ENCODE assay signal across 8 cellular contexts in genomic region chr10:99805190-99805589, GRCh38.
"Had no signal": no experiment of that assay in that cellular context is flagged by ENCODE, and none has a peak within 500 bp of the region (broad histone marks: within the 10 kb centered on the region; RNA-seq: fewer than 3 reads in every experiment).

No MANE protein-coding gene starts in this region.

- H2AFZ ChIP-seq: GM23248 had no signal

- H3K4me2 ChIP-seq: KMS-11 had no signal

- H3K27ac ChIP-seq: GM23248, HL-60, KMS-11 had no signal

- DNase-seq: GOT3, H7, HCEC 1CT, IMR-90, KBM-7 had no signal

- H3K4me3 ChIP-seq: GM23248 had no signal

- H3K9ac ChIP-seq: GM23248, KMS-11 had no signal
